ENCODE assay signal across 27 cellular contexts in genomic region chr13:45174478-45174877, GRCh38. TPM values are rescaled to one million over a fixed set of nuclear protein-coding genes. Genes with fewer than 3 reads are reported as not detected.
"Had no signal": no experiment of that assay in that cellular context is flagged by ENCODE, and none has a peak within 500 bp of the region (broad histone marks: within the 10 kb centered on the region; RNA-seq: fewer than 3 reads in every experiment).

No MANE protein-coding gene starts in this region.

- FAIRE-seq: urothelium cell line had no signal

- DNase-seq: stimulated activated CD4-positive, alpha-beta T cell treated with anti-CD3 and anti-CD28 coated beads, Interleukin-2, amount 100 ng/mL, for 48 hours; stimulated activated CD4-positive, alpha-beta T cell treated with anti-CD3 and anti-CD28 coated beads, Interleukin-4, amount 100 ng/mL, for 24 hours; stimulated activated CD4-positive, alpha-beta T cell treated with anti-CD3 and anti-CD28 coated beads, Interleukin-4, amount 100 ng/mL, for 4 hours; stimulated activated CD8-positive, alpha-beta memory T cell treated with anti-CD3 and anti-CD28 coated beads, Interleukin-4, amount 100 ng/mL, for 48 hours; stimulated activated naive B cell treated with anti-CD40 and anti-IgM and Interleukin-4, amounts not matched to agents 10 μg/mL and 1 μg/mL and 100 μg/mL, for 72 hours; stimulated activated naive CD4-positive, alpha-beta T cell; stimulated activated naive CD4-positive, alpha-beta T cell treated with Interleukin-2 at 50 U/mL for 16 hours; stimulated activated naive CD8-positive, alpha-beta T cell treated with anti-CD3 and anti-CD28 coated beads, Interleukin-15, amount 100 ng/mL, for 72 hours; stimulated activated naive CD8-positive, alpha-beta T cell treated with anti-CD3 and anti-CD28 coated beads, Interleukin-15, Interleukin-2, amounts not matched to agents 100 U/mL and 50 U/mL, for 24 hours; stomach; substantia nigra; testis; thyroid gland; tibial artery; transverse colon; trophoblast cell; upper lobe of left lung; upper lobe of right lung; uterus had no signal

- H3K9me3 ChIP-seq: stomach, suprapubic skin, testis, thoracic aorta, thyroid gland, tibial artery, tibial nerve, transverse colon, upper lobe of left lung, upper lobe of right lung, uterus, vagina had no signal

- H3K27ac ChIP-seq: stomach, suprapubic skin, testis, thoracic aorta, thyroid gland, tibial artery, tibial nerve, transverse colon, upper lobe of left lung, upper lobe of right lung, uterus, vagina had no signal

- H3K36me3 ChIP-seq: suprapubic skin, thoracic aorta, thyroid gland, tibial artery, upper lobe of left lung, uterus, vagina had no signal

- H3K4me3 ChIP-seq: stomach, suprapubic skin, testis, thoracic aorta, thyroid gland, tibial artery, tibial nerve, transverse colon, upper lobe of left lung, upper lobe of right lung, uterus, vagina had no signal

- H3K4me1 ChIP-seq: suprapubic skin, testis, thyroid gland, upper lobe of left lung, upper lobe of right lung, uterus had no signal

RNA-seq across cellular contexts. Expression of gene KCTD4, which starts 26.4 kb away (rescaled TPM):
- total RNA-seq: stomach, subcutaneous adipose tissue, testis, thoracic aorta, upper lobe of left lung, upper lobe of right lung, ureter, uterus, vagina had no signal
- polyA plus RNA-seq: thymus had no signal
